1 cellular context compared by ENCODE assay signal in the genomic region with DNA sequence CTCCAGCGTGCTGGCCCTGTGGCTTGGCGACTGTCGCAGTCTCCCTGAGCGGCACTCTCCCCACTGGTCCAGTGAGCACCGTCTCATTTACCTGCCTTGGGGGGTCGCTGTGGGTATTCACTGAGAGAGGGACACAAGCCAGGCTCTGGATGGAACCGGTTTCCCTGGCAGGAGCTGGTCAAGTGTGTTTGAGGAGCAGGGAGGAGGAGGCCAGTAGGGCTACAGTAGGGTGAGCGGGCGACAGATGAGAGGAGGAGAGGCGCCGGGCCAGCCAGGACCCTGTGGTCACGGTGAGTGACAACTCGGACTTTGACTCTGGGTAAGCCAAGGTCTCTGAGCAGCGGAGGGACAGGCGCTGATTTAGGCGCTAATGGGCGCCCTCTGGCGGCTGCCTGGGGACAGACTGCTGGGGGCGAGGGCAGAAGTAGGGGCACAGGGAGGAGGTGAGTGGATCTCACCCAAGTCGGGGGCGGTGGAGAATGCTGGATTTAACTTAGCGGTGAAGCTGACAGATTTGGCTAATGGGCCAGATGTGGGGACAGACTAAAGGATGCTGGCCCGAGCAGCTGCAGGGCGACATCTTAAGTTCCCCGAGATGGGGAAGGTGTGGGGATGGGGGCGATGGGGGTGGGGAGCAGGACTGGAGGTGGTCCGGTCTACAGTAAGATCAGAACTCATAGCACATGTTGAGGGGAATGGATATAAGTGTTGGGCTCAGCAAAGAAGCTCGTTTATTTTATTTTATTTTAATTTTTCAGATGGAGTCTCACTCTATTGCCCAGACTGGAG.
A peak's percentile ranks its signal among the peaks of the same experiment; 100 is the strongest.
TF ChIP-seq lines count a peak whose summit lies in the region.

No MANE protein-coding gene starts in this region.

TF ChIP-seq in HepG2, 621 proteins besides CTCF, POLR2A, EP300 and RAD21 (continued from another document and continues in another):
- TF ChIP-seq, protein P1, sequence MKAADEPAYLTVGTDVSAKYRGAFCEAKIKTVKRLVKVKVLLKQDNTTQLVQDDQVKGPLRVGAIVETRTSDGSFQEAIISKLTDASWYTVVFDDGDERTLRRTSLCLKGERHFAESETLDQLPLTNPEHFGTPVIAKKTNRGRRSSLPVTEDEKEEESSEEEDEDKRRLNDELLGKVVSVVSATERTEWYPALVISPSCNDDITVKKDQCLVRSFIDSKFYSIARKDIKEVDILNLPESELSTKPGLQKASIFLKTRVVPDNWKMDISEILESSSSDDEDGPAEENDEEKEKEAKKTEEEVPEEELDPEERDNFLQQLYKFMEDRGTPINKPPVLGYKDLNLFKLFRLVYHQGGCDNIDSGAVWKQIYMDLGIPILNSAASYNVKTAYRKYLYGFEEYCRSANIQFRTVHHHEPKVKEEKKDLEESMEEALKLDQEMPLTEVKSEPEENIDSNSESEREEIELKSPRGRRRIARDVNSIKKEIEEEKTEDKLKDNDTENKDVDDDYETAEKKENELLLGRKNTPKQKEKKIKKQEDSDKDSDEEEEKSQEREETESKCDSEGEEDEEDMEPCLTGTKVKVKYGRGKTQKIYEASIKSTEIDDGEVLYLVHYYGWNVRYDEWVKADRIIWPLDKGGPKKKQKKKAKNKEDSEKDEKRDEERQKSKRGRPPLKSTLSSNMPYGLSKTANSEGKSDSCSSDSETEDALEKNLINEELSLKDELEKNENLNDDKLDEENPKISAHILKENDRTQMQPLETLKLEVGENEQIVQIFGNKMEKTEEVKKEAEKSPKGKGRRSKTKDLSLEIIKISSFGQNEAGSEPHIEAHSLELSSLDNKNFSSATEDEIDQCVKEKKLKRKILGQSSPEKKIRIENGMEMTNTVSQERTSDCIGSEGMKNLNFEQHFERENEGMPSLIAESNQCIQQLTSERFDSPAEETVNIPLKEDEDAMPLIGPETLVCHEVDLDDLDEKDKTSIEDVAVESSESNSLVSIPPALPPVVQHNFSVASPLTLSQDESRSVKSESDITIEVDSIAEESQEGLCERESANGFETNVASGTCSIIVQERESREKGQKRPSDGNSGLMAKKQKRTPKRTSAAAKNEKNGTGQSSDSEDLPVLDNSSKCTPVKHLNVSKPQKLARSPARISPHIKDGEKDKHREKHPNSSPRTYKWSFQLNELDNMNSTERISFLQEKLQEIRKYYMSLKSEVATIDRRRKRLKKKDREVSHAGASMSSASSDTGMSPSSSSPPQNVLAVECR (CRISPR knock-in tag; IDR thresholded peaks at IDR 0.05; ENCODE audit: borderline replicate concordance) = peak; percentile 80; the same call in 1 of the 2 replicates
- no peak for TF ChIP-seq ZNF17 (CRISPR knock-in tag; IDR thresholded peaks at IDR 0.05)
- TF ChIP-seq, protein P2, sequence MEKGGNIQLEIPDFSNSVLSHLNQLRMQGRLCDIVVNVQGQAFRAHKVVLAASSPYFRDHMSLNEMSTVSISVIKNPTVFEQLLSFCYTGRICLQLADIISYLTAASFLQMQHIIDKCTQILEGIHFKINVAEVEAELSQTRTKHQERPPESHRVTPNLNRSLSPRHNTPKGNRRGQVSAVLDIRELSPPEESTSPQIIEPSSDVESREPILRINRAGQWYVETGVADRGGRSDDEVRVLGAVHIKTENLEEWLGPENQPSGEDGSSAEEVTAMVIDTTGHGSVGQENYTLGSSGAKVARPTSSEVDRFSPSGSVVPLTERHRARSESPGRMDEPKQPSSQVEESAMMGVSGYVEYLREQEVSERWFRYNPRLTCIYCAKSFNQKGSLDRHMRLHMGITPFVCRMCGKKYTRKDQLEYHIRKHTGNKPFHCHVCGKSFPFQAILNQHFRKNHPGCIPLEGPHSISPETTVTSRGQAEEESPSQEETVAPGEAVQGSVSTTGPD (CRISPR knock-in tag; IDR thresholded peaks at IDR 0.05) = no peak; the same call in 1 of the 2 replicates
- TF ChIP-seq, protein P3, sequence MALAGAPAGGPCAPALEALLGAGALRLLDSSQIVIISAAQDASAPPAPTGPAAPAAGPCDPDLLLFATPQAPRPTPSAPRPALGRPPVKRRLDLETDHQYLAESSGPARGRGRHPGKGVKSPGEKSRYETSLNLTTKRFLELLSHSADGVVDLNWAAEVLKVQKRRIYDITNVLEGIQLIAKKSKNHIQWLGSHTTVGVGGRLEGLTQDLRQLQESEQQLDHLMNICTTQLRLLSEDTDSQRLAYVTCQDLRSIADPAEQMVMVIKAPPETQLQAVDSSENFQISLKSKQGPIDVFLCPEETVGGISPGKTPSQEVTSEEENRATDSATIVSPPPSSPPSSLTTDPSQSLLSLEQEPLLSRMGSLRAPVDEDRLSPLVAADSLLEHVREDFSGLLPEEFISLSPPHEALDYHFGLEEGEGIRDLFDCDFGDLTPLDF (CRISPR knock-in tag; IDR thresholded peaks at IDR 0.05) = no peak
- no peak for TF ChIP-seq ARID2 (CRISPR knock-in tag; IDR thresholded peaks at IDR 0.05; ENCODE audit: borderline replicate concordance)
- 0 out of 2 replicates have a peak, but pooled peaks have one; percentile 60 for TF ChIP-seq ZNF780A (CRISPR knock-in tag; IDR thresholded peaks at IDR 0.05)
- peak; percentile 56; the same call in 1 of the 2 replicates for TF ChIP-seq YEATS2 (CRISPR knock-in tag; IDR thresholded peaks at IDR 0.05; ENCODE audit: borderline replicate concordance)
- TF ChIP-seq STAG1 (CRISPR knock-in tag; IDR thresholded peaks at IDR 0.05) = peak; percentile 68
- no peak for TF ChIP-seq TEAD2 (CRISPR knock-in tag; IDR thresholded peaks at IDR 0.05)
- TF ChIP-seq SOX5 (CRISPR knock-in tag; IDR thresholded peaks at IDR 0.05; ENCODE audit: borderline replicate concordance) = 0 out of 2 replicates have a peak, but pooled peaks have one; percentile 54
- TF ChIP-seq ZNF619 (CRISPR knock-in tag; IDR thresholded peaks at IDR 0.05) = no peak
- no peak for TF ChIP-seq NKX3-1 (CRISPR knock-in tag; IDR thresholded peaks at IDR 0.05)
- TF ChIP-seq, protein P4, sequence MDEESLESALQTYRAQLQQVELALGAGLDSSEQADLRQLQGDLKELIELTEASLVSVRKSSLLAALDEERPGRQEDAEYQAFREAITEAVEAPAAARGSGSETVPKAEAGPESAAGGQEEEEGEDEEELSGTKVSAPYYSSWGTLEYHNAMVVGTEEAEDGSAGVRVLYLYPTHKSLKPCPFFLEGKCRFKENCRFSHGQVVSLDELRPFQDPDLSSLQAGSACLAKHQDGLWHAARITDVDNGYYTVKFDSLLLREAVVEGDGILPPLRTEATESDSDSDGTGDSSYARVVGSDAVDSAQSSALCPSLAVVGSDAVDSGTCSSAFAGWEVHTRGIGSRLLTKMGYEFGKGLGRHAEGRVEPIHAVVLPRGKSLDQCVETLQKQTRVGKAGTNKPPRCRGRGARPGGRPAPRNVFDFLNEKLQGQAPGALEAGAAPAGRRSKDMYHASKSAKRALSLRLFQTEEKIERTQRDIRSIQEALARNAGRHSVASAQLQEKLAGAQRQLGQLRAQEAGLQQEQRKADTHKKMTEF (CRISPR knock-in tag; IDR thresholded peaks at IDR 0.05) = peak; percentile 68
- TF ChIP-seq ZNF382 (CRISPR knock-in tag; IDR thresholded peaks at IDR 0.05; ENCODE audit: borderline replicate concordance) = no peak
- TF ChIP-seq ZNF20 (CRISPR knock-in tag; IDR thresholded peaks at IDR 0.05) = no peak
- TF ChIP-seq ZBTB7B (CRISPR knock-in tag; IDR thresholded peaks at IDR 0.05) = peak; percentile 93
- no peak for TF ChIP-seq ZNF34 (CRISPR knock-in tag; IDR thresholded peaks at IDR 0.05; ENCODE audit: borderline replicate concordance)
- no peak for TF ChIP-seq CBX1 (IDR thresholded peaks at IDR 0.05; ENCODE audit: low read depth)
- no peak for TF ChIP-seq CREM (IDR thresholded peaks at IDR 0.05)
- no peak for TF ChIP-seq CREM (CRISPR knock-in tag; IDR thresholded peaks at IDR 0.05)
- TF ChIP-seq RNF2 (conservative IDR thresholded peaks at IDR 0.05; ENCODE audit: low read depth) = no peak
- TF ChIP-seq, protein P5, sequence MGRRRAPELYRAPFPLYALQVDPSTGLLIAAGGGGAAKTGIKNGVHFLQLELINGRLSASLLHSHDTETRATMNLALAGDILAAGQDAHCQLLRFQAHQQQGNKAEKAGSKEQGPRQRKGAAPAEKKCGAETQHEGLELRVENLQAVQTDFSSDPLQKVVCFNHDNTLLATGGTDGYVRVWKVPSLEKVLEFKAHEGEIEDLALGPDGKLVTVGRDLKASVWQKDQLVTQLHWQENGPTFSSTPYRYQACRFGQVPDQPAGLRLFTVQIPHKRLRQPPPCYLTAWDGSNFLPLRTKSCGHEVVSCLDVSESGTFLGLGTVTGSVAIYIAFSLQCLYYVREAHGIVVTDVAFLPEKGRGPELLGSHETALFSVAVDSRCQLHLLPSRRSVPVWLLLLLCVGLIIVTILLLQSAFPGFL (CRISPR knock-in tag; IDR thresholded peaks at IDR 0.05) = no peak
- TF ChIP-seq ZBTB38 (CRISPR knock-in tag; IDR thresholded peaks at IDR 0.05) = peak; percentile 40; the same call in 1 of the 2 replicates
- TF ChIP-seq ZSCAN29 (CRISPR knock-in tag; conservative IDR thresholded peaks at IDR 0.05) = 0 out of 2 replicates have a peak, but pooled peaks have one; percentile 29
- TF ChIP-seq ZNF274 (CRISPR knock-in tag; IDR thresholded peaks at IDR 0.05) = peak; percentile 81; the same call in 1 of the 2 replicates
- TF ChIP-seq ZC3H4 (CRISPR knock-in tag; IDR thresholded peaks at IDR 0.05; ENCODE audit: borderline replicate concordance) = no peak
- 0 out of 2 replicates have a peak, but pooled peaks have one; percentile 49 for TF ChIP-seq KDM6A (CRISPR knock-in tag; IDR thresholded peaks at IDR 0.05; ENCODE audit: low read depth)
- TF ChIP-seq ZNF225 (CRISPR knock-in tag; IDR thresholded peaks at IDR 0.05) = no peak
- TF ChIP-seq ZSCAN31 (CRISPR knock-in tag; IDR thresholded peaks at IDR 0.05; ENCODE audit: low read depth) = 0 out of 2 replicates have a peak, but pooled peaks have one; percentile 63
- TF ChIP-seq, protein P6, sequence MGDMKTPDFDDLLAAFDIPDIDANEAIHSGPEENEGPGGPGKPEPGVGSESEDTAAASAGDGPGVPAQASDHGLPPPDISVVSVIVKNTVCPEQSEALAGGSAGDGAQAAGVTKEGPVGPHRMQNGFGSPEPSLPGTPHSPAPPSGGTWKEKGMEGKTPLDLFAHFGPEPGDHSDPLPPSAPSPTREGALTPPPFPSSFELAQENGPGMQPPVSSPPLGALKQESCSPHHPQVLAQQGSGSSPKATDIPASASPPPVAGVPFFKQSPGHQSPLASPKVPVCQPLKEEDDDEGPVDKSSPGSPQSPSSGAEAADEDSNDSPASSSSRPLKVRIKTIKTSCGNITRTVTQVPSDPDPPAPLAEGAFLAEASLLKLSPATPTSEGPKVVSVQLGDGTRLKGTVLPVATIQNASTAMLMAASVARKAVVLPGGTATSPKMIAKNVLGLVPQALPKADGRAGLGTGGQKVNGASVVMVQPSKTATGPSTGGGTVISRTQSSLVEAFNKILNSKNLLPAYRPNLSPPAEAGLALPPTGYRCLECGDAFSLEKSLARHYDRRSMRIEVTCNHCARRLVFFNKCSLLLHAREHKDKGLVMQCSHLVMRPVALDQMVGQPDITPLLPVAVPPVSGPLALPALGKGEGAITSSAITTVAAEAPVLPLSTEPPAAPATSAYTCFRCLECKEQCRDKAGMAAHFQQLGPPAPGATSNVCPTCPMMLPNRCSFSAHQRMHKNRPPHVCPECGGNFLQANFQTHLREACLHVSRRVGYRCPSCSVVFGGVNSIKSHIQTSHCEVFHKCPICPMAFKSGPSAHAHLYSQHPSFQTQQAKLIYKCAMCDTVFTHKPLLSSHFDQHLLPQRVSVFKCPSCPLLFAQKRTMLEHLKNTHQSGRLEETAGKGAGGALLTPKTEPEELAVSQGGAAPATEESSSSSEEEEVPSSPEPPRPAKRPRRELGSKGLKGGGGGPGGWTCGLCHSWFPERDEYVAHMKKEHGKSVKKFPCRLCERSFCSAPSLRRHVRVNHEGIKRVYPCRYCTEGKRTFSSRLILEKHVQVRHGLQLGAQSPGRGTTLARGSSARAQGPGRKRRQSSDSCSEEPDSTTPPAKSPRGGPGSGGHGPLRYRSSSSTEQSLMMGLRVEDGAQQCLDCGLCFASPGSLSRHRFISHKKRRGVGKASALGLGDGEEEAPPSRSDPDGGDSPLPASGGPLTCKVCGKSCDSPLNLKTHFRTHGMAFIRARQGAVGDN (CRISPR knock-in tag; IDR thresholded peaks at IDR 0.05) = peak; percentile 92
- TF ChIP-seq, protein P7, sequence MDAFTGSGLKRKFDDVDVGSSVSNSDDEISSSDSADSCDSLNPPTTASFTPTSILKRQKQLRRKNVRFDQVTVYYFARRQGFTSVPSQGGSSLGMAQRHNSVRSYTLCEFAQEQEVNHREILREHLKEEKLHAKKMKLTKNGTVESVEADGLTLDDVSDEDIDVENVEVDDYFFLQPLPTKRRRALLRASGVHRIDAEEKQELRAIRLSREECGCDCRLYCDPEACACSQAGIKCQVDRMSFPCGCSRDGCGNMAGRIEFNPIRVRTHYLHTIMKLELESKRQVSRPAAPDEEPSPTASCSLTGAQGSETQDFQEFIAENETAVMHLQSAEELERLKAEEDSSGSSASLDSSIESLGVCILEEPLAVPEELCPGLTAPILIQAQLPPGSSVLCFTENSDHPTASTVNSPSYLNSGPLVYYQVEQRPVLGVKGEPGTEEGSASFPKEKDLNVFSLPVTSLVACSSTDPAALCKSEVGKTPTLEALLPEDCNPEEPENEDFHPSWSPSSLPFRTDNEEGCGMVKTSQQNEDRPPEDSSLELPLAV (CRISPR knock-in tag; conservative IDR thresholded peaks at IDR 0.05; ENCODE audit: low read depth) = no peak
- TF ChIP-seq CREB1 (IDR thresholded peaks at IDR 0.05) = no peak
- TF ChIP-seq CREB1 (CRISPR knock-in tag; IDR thresholded peaks at IDR 0.05) = no peak
- TF ChIP-seq ATAD3A (CRISPR knock-in tag; IDR thresholded peaks at IDR 0.05) = no peak
- no peak for TF ChIP-seq ZNF383 (CRISPR knock-in tag; IDR thresholded peaks at IDR 0.05; ENCODE audit: borderline replicate concordance)
- no peak for TF ChIP-seq CHD4 (IDR thresholded peaks at IDR 0.05; ENCODE audit: borderline replicate concordance, low read length)
- no peak for TF ChIP-seq ATF1 (CRISPR knock-in tag; IDR thresholded peaks at IDR 0.05)
- TF ChIP-seq MTF1 (CRISPR knock-in tag; IDR thresholded peaks at IDR 0.05) = no peak
- no peak for TF ChIP-seq ZNF510 (CRISPR knock-in tag; IDR thresholded peaks at IDR 0.05; ENCODE audit: low read depth)
- TF ChIP-seq POLR2AphosphoS5 (IDR thresholded peaks at IDR 0.05; ENCODE audit: low read depth, low read length) = peak; percentile 53; the same call in 1 of the 2 replicates
- TF ChIP-seq ZBTB7A (CRISPR knock-in tag; IDR thresholded peaks at IDR 0.05) = no peak
- TF ChIP-seq ZNF549 (CRISPR knock-in tag; IDR thresholded peaks at IDR 0.05) = no peak
- TF ChIP-seq SIX4 (CRISPR knock-in tag; IDR thresholded peaks at IDR 0.05) = no peak
- TF ChIP-seq ZNF713 (CRISPR knock-in tag; IDR thresholded peaks at IDR 0.05) = no peak
- no peak; the same call in 1 of the 2 replicates for TF ChIP-seq NCOA2 (CRISPR knock-in tag; IDR thresholded peaks at IDR 0.05)
- no peak for TF ChIP-seq ZNF703 (CRISPR knock-in tag; IDR thresholded peaks at IDR 0.05; ENCODE audit: borderline replicate concordance)
- no peak for TF ChIP-seq NCOA1 (CRISPR knock-in tag; IDR thresholded peaks at IDR 0.05)
- TF ChIP-seq ZC3H13 (CRISPR knock-in tag; IDR thresholded peaks at IDR 0.05) = peak; percentile 84; the same call in 1 of the 2 replicates
- no peak for TF ChIP-seq ZNF746 (CRISPR knock-in tag; IDR thresholded peaks at IDR 0.05)
- no peak for TF ChIP-seq NCOA5 (CRISPR knock-in tag; IDR thresholded peaks at IDR 0.05)
- TF ChIP-seq, protein P8, sequence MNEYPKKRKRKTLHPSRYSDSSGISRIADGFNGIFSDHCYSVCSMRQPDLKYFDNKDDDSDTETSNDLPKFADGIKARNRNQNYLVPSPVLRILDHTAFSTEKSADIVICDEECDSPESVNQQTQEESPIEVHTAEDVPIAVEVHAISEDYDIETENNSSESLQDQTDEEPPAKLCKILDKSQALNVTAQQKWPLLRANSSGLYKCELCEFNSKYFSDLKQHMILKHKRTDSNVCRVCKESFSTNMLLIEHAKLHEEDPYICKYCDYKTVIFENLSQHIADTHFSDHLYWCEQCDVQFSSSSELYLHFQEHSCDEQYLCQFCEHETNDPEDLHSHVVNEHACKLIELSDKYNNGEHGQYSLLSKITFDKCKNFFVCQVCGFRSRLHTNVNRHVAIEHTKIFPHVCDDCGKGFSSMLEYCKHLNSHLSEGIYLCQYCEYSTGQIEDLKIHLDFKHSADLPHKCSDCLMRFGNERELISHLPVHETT (CRISPR knock-in tag; conservative IDR thresholded peaks at IDR 0.05) = no peak; the same call in 1 of the 2 replicates
